31 cellular contexts compared by ENCODE assay signal in genomic region chr12:32240210-32240609, GRCh38.
DNase-seq lines count a peak whose midpoint lies in the region; ATAC-seq, FAIRE-seq and TF ChIP-seq lines count a peak whose summit lies in the region.
"Had no signal": no experiment of that assay in that cellular context is flagged by ENCODE, and none has a peak within 500 bp of the region (broad histone marks: within the 10 kb centered on the region; RNA-seq: fewer than 3 reads in every experiment).

No MANE protein-coding gene starts in this region.

- H3K79me2 ChIP-seq in astrocyte (ENCODE audit: insufficient read depth, low read length), result peaks cover 44% of the 10 kb centered on the region

- no peaks in the 10 kb centered on the region for H3K36me3 ChIP-seq in astrocyte (ENCODE audit: insufficient read depth, low read length)
- H3K36me3 ChIP-seq in upper lobe of left lung, result peaks cover 0 to 4% (median 0%) of the 10 kb centered on the region in 4 donors
- H3K36me3 ChIP-seq: suprapubic skin, upper lobe of right lung had no signal

- peaks cover 6% of the 10 kb centered on the region for H3K4me1 ChIP-seq in astrocyte (ENCODE audit: insufficient read depth, low read length)
- H3K4me1 ChIP-seq in upper lobe of left lung, result no peaks in the 10 kb centered on the region
- H3K4me1 ChIP-seq: body of pancreas, gastroesophageal sphincter, suprapubic skin, upper lobe of right lung had no signal

- ATAC-seq in HG02623 (IDR thresholded peaks at IDR 0.05; ENCODE audit: unreplicated experiment), result no peak
- ATAC-seq in left colon, result no peak
- no peak for ATAC-seq in upper lobe of left lung (ENCODE audit: low FRiP score in 2 of 2)
- ATAC-seq: activated CD4-positive, CD25-positive, alpha-beta regulatory T cell treated with anti-CD3 and anti-CD28 coated beads, Interleukin-2, amount 50 U/mL, for 24 hours; body of pancreas; gastroesophageal sphincter; left cardiac atrium; upper lobe of right lung had no signal

- no peak overlapping the region for H3K9ac ChIP-seq in astrocyte (ENCODE audit: low read length)

- peaks cover 4% of the 10 kb centered on the region for H3K9me3 Mint-ChIP-seq in astrocyte (ENCODE audit: unreplicated experiment)

- no peaks in the 10 kb centered on the region for H3K9me3 ChIP-seq in astrocyte (ENCODE audit: insufficient read depth, low read depth, low read length)
- H3K9me3 ChIP-seq in upper lobe of left lung, result peaks cover 0 to 5% (median 2%) of the 10 kb centered on the region in 4 donors

- no peak for TF ChIP-seq EP300 in upper lobe of left lung (IDR thresholded peaks at IDR 0.05)

- H3K4me2 ChIP-seq in astrocyte (ENCODE audit: low read length), result peak overlapping the region; percentile 23

- no peaks in the 10 kb centered on the region for H3K27me3 Mint-ChIP-seq in astrocyte (ENCODE audit: low read depth, unreplicated experiment)
- H3K27me3 Mint-ChIP-seq: activated CD4-positive, alpha-beta memory T cell treated with anti-CD3 and anti-CD28 coated beads for 36 hours had no signal

- H3K27me3 ChIP-seq in astrocyte (ENCODE audit: insufficient read depth, low read length), result no peaks in the 10 kb centered on the region
- no peaks in the 10 kb centered on the region for H3K27me3 ChIP-seq in upper lobe of left lung
- H3K27me3 ChIP-seq: body of pancreas, gastroesophageal sphincter, suprapubic skin, upper lobe of right lung had no signal

- DNase-seq in D341Med (ENCODE audit: low spot score) (peak; percentile 61), M059J (ENCODE audit: low read depth) (peak; percentile 56), astrocyte (ENCODE audit: low read depth) (no peak), kidney tubule cell (ENCODE audit: low spot score) (peak; percentile 35), NCI-H1105 treated with DMSO at 0.1 percent for 48 hours (lab: John Stamatoyannopoulos, UW) (no peak), left colon (no peak), upper lobe of left lung (no peak)
- DNase-seq: activated CD4-positive, alpha-beta memory T cell treated with anti-CD3 and anti-CD28 coated beads for 36 hours; activated CD8-positive, alpha-beta memory T cell treated with anti-CD3 and anti-CD28 coated beads, Interleukin-2, amount 50 U/mL, for 4 hours; activated naive CD4-positive, alpha-beta T cell treated with Interleukin-2 at 50 U/mL for 16 hours; body of pancreas; Calu3; cerebellar nuclear complex; hippocampal formation; left cardiac atrium; mesendoderm; NCI-H1694; NCI-H510A; OCI-M1; small intestine; stimulated activated naive CD4-positive, alpha-beta T cell treated with Interleukin-2 at 50 U/mL for 16 hours; upper lobe of right lung had no signal

- H3K4me3 ChIP-seq in astrocyte (ENCODE audit: insufficient read depth, low read depth, low read length) (no peak overlapping the region), upper lobe of left lung (no peak overlapping the region)
- H3K4me3 ChIP-seq: body of pancreas, gastroesophageal sphincter, suprapubic skin, upper lobe of right lung had no signal

- peak overlapping the region; percentile 36 for H3K27ac Mint-ChIP-seq in astrocyte (ENCODE audit: unreplicated experiment)
- H3K27ac Mint-ChIP-seq: activated CD4-positive, alpha-beta memory T cell treated with anti-CD3 and anti-CD28 coated beads for 36 hours; activated T-helper 1 cell treated with anti-CD3 and anti-CD28 coated beads, Interleukin-12 subunit alpha, Interleukin-12 subunit beta, Interleukin-2, Interleukin-4 antibody, amounts not matched to agents 30 ng/mL and 10 ng/mL and 1 ng/mL, durations not matched to agents 14 hours and 24 hours and 36 hours; CD14-positive monocyte; T-helper 1 cell treated with Interleukin-12 subunit alpha and Interleukin-12 subunit beta and Interleukin-4 antibody, amounts not matched to agents 30 μg/mL and 1 μg/mL, for 36 hours had no signal

- intact Hi-C loops in left colon (cut with DNase I, micrococcal nuclease), result no loop called here

- H3K4me1 Mint-ChIP-seq in astrocyte (ENCODE audit: low read depth, unreplicated experiment), result peaks cover 9% of the 10 kb centered on the region
- H3K4me1 Mint-ChIP-seq: CD14-positive monocyte had no signal

- H3K27ac ChIP-seq in astrocyte (ENCODE audit: low read depth, low read length) (no peak overlapping the region), upper lobe of left lung (no peak overlapping the region)
- H3K27ac ChIP-seq: body of pancreas, gastroesophageal sphincter, suprapubic skin, upper lobe of right lung had no signal

- H3K4me3 Mint-ChIP-seq in astrocyte (ENCODE audit: unreplicated experiment), result no peak overlapping the region
- H3K4me3 Mint-ChIP-seq: activated CD4-positive, alpha-beta memory T cell treated with anti-CD3 and anti-CD28 coated beads for 36 hours; activated T-helper 1 cell treated with anti-CD3 and anti-CD28 coated beads, Interleukin-12 subunit alpha, Interleukin-12 subunit beta, Interleukin-2, Interleukin-4 antibody, amounts not matched to agents 30 ng/mL and 10 ng/mL and 1 ng/mL, durations not matched to agents 14 hours and 24 hours and 36 hours; CD14-positive monocyte; T-helper 1 cell treated with Interleukin-12 subunit alpha and Interleukin-12 subunit beta and Interleukin-4 antibody, amounts not matched to agents 30 μg/mL and 1 μg/mL, for 36 hours had no signal

- TF ChIP-seq POLR2A in upper lobe of left lung (IDR thresholded peaks at IDR 0.05), result no peak

- WGBS in upper lobe of left lung, 2 donors, result 91 to 92% methylated on average over 6 of the region's 6 CpGs

- no peak for FAIRE-seq in astrocyte (lab: Jason Lieb, UNC)
- FAIRE-seq: endometrium, small intestine, TTC549 had no signal

- H4K20me1 ChIP-seq in astrocyte (ENCODE audit: insufficient read depth, low read length), result peaks cover 21% of the 10 kb centered on the region

- TF ChIP-seq CTCF in astrocyte (IDR thresholded peaks at IDR 0.05; ENCODE audit: insufficient read depth, low read depth, low read length) (no peak), upper lobe of left lung (IDR thresholded peaks at IDR 0.05) (no peak)

- no peak overlapping the region for H2AFZ ChIP-seq in astrocyte (ENCODE audit: low read depth, low read length)

- H3K36me3 Mint-ChIP-seq in astrocyte (ENCODE audit: low read depth, unreplicated experiment), result peaks cover 10% of the 10 kb centered on the region

Comparison
In these comparisons a context has a peak if more than half of its experiments do, and no peak if none do; other contexts are left out.
1. DNase-seq: peak in D341Med (single experiment), M059J (single experiment) and kidney tubule cell (single experiment); none in astrocyte (single experiment), NCI-H1105 treated with DMSO at 0.1 percent for 48 hours (single experiment), left colon (0 of 2) and upper lobe of left lung (0 of 2).